In genomic region chr2:96916156-96917007, GRCh38 we compare ENCODE assay signal across 10 cellular contexts. TPM values are rescaled to one million over a fixed set of nuclear protein-coding genes. Genes with fewer than 3 reads are reported as not detected.
DNase-seq lines count a peak whose midpoint lies in the region; ATAC-seq and TF ChIP-seq lines count a peak whose summit lies in the region.
"Had no signal": no experiment of that assay in that cellular context is flagged by ENCODE, and none has a peak within 500 bp of the region (broad histone marks: within the 10 kb centered on the region; RNA-seq: fewer than 3 reads in every experiment).

No MANE protein-coding gene starts in this region.

- H3K27ac Mint-ChIP-seq in activated naive CD8-positive, alpha-beta T cell, result no peak overlapping the region
- no peak overlapping the region for H3K27ac Mint-ChIP-seq in activated naive CD8-positive, alpha-beta T cell treated with anti-CD3 and anti-CD28 coated beads, Interleukin-2, amount 50 U/mL, for 24 hours
- H3K27ac Mint-ChIP-seq: dendritic cell treated with granulocyte-macrophage colony-stimulating factor and Interleukin-4, amounts not matched to agents 40 ng/mL and 50 ng/mL, for 4 days had no signal

- ATAC-seq in activated naive CD8-positive, alpha-beta T cell treated with anti-CD3 and anti-CD28 coated beads, Interleukin-2, amount 50 U/mL, for 24 hours, result no peak

- H3K27ac ChIP-seq in breast epithelium (peak overlapping the region; percentile 50 to 78), thyroid gland (peak overlapping the region in 2 of 3 donors; percentile 17 to 24)

- TF ChIP-seq CTCF in breast epithelium (IDR thresholded peaks at IDR 0.05) (no peak), thyroid gland (IDR thresholded peaks at IDR 0.05) (no peak)

- intact Hi-C loops in breast epithelium (cut with DNase I; ENCODE audit: low total_unique reads), result no loop called here
- intact Hi-C loops in thyroid gland (cut with DNase I), result no loop called here

- H3K27me3 Mint-ChIP-seq in activated naive CD8-positive, alpha-beta T cell, result no peaks in the 10 kb centered on the region
- no peaks in the 10 kb centered on the region for H3K27me3 Mint-ChIP-seq in activated naive CD8-positive, alpha-beta T cell treated with anti-CD3 and anti-CD28 coated beads, Interleukin-2, amount 50 U/mL, for 24 hours

- peak overlapping the region in 2 of 3 donors; percentile 20 to 37 for H3K4me3 ChIP-seq in breast epithelium
- no peak overlapping the region for H3K4me3 ChIP-seq in thyroid gland (replicated peaks in 1 of 3)
- H3K4me3 ChIP-seq: prostate gland had no signal

- H3K4me3 Mint-ChIP-seq in activated naive CD8-positive, alpha-beta T cell, result peak overlapping the region; percentile 28
- no peak overlapping the region for H3K4me3 Mint-ChIP-seq in activated naive CD8-positive, alpha-beta T cell treated with anti-CD3 and anti-CD28 coated beads, Interleukin-2, amount 50 U/mL, for 24 hours
- H3K4me3 Mint-ChIP-seq: dendritic cell treated with granulocyte-macrophage colony-stimulating factor and Interleukin-4, amounts not matched to agents 40 ng/mL and 50 ng/mL, for 4 days had no signal

- no peak for DNase-seq in activated naive CD8-positive, alpha-beta T cell treated with anti-CD3 and anti-CD28 coated beads, Interleukin-2, amount 50 U/mL, for 24 hours
- DNase-seq in breast epithelium (ENCODE audit: low spot score in 2 of 2), result peak in 1 of 2 donors; percentile 40
- DNase-seq in left kidney (ENCODE audit: low read depth, low spot score), result peak; percentile 39
- DNase-seq in thyroid gland, result no peak
- no peak for DNase-seq in NCI-H2107 (lab: John Stamatoyannopoulos, UW)
- no peak for DNase-seq in NCI-H82 (lab: John Stamatoyannopoulos, UW)
- no peak for DNase-seq in NK-92 treated with Interleukin-12 subunit alpha and Interleukin-12 subunit beta, amount 100 ng/mL, for 24 hours (lab: John Stamatoyannopoulos, UW)

- H3K36me3 ChIP-seq in breast epithelium, result no peaks in the 10 kb centered on the region
- no peaks in the 10 kb centered on the region for H3K36me3 ChIP-seq in thyroid gland
- H3K36me3 ChIP-seq: prostate gland had no signal

- WGBS in thyroid gland, 2 donors, result 63 to 64% methylated on average over 16 to 18 of the region's 18 CpGs

- peaks cover 30% of the 10 kb centered on the region for H3K36me3 Mint-ChIP-seq in activated naive CD8-positive, alpha-beta T cell
- peaks cover 21% of the 10 kb centered on the region for H3K36me3 Mint-ChIP-seq in activated naive CD8-positive, alpha-beta T cell treated with anti-CD3 and anti-CD28 coated beads, Interleukin-2, amount 50 U/mL, for 24 hours (ENCODE audit: low read depth)

- H3K9me3 ChIP-seq in breast epithelium (no peaks in the 10 kb centered on the region), thyroid gland (no peaks in the 10 kb centered on the region)
- H3K9me3 ChIP-seq: prostate gland had no signal

- no peaks in the 10 kb centered on the region for H3K9me3 Mint-ChIP-seq in activated naive CD8-positive, alpha-beta T cell (ENCODE audit: low read depth)
- peaks cover 17% of the 10 kb centered on the region for H3K9me3 Mint-ChIP-seq in activated naive CD8-positive, alpha-beta T cell treated with anti-CD3 and anti-CD28 coated beads, Interleukin-2, amount 50 U/mL, for 24 hours

- H3K4me1 ChIP-seq in breast epithelium (no peaks in the 10 kb centered on the region), thyroid gland (peaks cover 0 to 8% of the 10 kb centered on the region in 2 donors)
- H3K4me1 ChIP-seq: prostate gland had no signal

- H3K4me1 Mint-ChIP-seq in activated naive CD8-positive, alpha-beta T cell (ENCODE audit: low read depth), result peaks cover 62% of the 10 kb centered on the region
- peaks cover 49% of the 10 kb centered on the region for H3K4me1 Mint-ChIP-seq in activated naive CD8-positive, alpha-beta T cell treated with anti-CD3 and anti-CD28 coated beads, Interleukin-2, amount 50 U/mL, for 24 hours

- no peaks in the 10 kb centered on the region for H3K27me3 ChIP-seq in breast epithelium
- no peaks in the 10 kb centered on the region for H3K27me3 ChIP-seq in thyroid gland

- TF ChIP-seq POLR2A in breast epithelium (IDR thresholded peaks at IDR 0.05) (no peak), thyroid gland (IDR thresholded peaks at IDR 0.05) (no peak)

RNA-seq across cellular contexts. Expression of gene SEMA4C, which starts 46.5 kb away (rescaled TPM):
- total RNA-seq in breast epithelium (10 to 100 TPM; 17.9 to 37.3 (median 31.5) TPM), thyroid gland (10 to 100 TPM; 14.5 to 21.7 (median 19.3) TPM)

RNA-seq across cellular contexts. Expression of gene ANKRD39, which starts 58.6 kb away (rescaled TPM):
- 10 to 100 TPM in 1 of 3 donors, 1 to 10 TPM in 2; 8.8 to 15.8 (median 9.2) TPM for total RNA-seq in breast epithelium
- 10 to 100 TPM; 11.6 to 25.7 (median 14.1) TPM for total RNA-seq in thyroid gland

Comparison
In these comparisons a context has a peak if more than half of its experiments do, and no peak if none do; other contexts are left out.
1. H3K4me3 ChIP-seq: peak in breast epithelium (2 of 3); none in thyroid gland (0 of 3).